Comparison of ENCODE assay signal across 8 cellular contexts in genomic region chr2:18559941-18560796, GRCh38. TPM values are rescaled to one million over a fixed set of nuclear protein-coding genes. Genes with fewer than 3 reads are reported as not detected.
DNase-seq lines count a peak whose midpoint lies in the region; ATAC-seq and TF ChIP-seq lines count a peak whose summit lies in the region.

RDH14 (minus strand) TSS chr2:18560653; CDS start chr2:18560572, 81 bp downstream.

- H3K4me3 ChIP-seq in heart right ventricle (peak within 1 kb of the TSS; percentile 52 to 93 (median 85)), upper lobe of left lung (peak within 1 kb of the TSS; percentile 60 to 88 (median 81))

- peaks cover 0 to 9% (median 0%) of the 10 kb centered on the region in 11 donors for H3K9me3 ChIP-seq in heart right ventricle
- peaks cover 0 to 3% (median 0%) of the 10 kb centered on the region in 4 donors for H3K9me3 ChIP-seq in upper lobe of left lung

- peak in 3 of 4 donors; percentile 51 to 82 (median 79) for TF ChIP-seq POLR2A in upper lobe of left lung (IDR thresholded peaks at IDR 0.05)

- H3K27me3 ChIP-seq in heart right ventricle (no peaks in the 10 kb centered on the region), upper lobe of left lung (no peaks in the 10 kb centered on the region)

- peak; percentile 93 for ATAC-seq in HG02870 (IDR thresholded peaks at IDR 0.05; ENCODE audit: unreplicated experiment)
- ATAC-seq in heart right ventricle, result peak; percentile 96 to 98 (median 98)
- peak; percentile 98 to 99 for ATAC-seq in upper lobe of left lung (ENCODE audit: low FRiP score in 2 of 2)

- H3K27ac ChIP-seq in heart right ventricle (peak within 1 kb of the TSS; percentile 96 to 99 (median 98)), upper lobe of left lung (peak within 1 kb of the TSS; percentile 96 to 99 (median 98))

- DNase-seq in GM13976 (ENCODE audit: low spot score) (peak; percentile 88), NCI-H146 treated with DMSO at 0.1 percent for 48 hours (lab: John Stamatoyannopoulos, UW; ENCODE audit: unreplicated experiment) (peak; percentile 88), amniotic epithelial cell (ENCODE audit: low read depth) (peak; percentile 94), heart right ventricle (peak; percentile 92 to 96), posterior cingulate gyrus (peak; percentile 93 to 99 (median 96)), upper lobe of left lung (peak; percentile 95 to 96)

- no peak for TF ChIP-seq CTCF in GM13976 (IDR thresholded peaks at IDR 0.05; ENCODE audit: borderline replicate concordance, control extremely low read depth, extremely low read depth, insufficient read depth, missing control alignments)
- peak in 1 of 9 donors; percentile 17 for TF ChIP-seq CTCF in heart right ventricle (IDR thresholded peaks at IDR 0.05)
- peak in 1 of 6 experiments; percentile 38 for TF ChIP-seq CTCF in upper lobe of left lung (IDR thresholded peaks at IDR 0.05)

- H3K4me1 ChIP-seq in heart right ventricle (peaks cover 0 to 46% (median 41%) of the 10 kb centered on the region in 9 donors), upper lobe of left lung (peaks cover 19 to 29% (median 25%) of the 10 kb centered on the region in 4 donors)

- intact Hi-C loops in T-helper 1 cell treated with Interleukin-12 subunit alpha and Interleukin-12 subunit beta and Interleukin-4 antibody, amounts not matched to agents 30 ng/mL and 1 ng/mL, for 36 hours (cut with micrococcal nuclease), result loop anchor here (1.0 to 5.0 kb wide), 11 partner anchors 40 to 1791 kb away; partner anchors contain the start of genes GEN1 and TTC32
- intact Hi-C loops in heart right ventricle (cut with DNase I), result loop anchor here in 3 of 10 donors (2.0 to 5.0 kb wide), 2 partner anchors 38 to 39 kb away; no protein-coding TSS in a partner anchor
- intact Hi-C loops in posterior cingulate gyrus (cut with DNase I), result loop anchor here (5.0 kb wide), 1 partner anchor 1342 kb away; the partner anchor contains the start of gene TTC32

- no peak for TF ChIP-seq EP300 in upper lobe of left lung (IDR thresholded peaks at IDR 0.05)

- peaks cover 0 to 23% (median 6%) of the 10 kb centered on the region in 9 donors for H3K36me3 ChIP-seq in heart right ventricle
- peaks cover 0 to 5% (median 5%) of the 10 kb centered on the region in 4 donors for H3K36me3 ChIP-seq in upper lobe of left lung

- 0% methylated on average over 72 to 84 of the region's 84 CpGs for WGBS in heart right ventricle, 2 donors
- 0% methylated on average over 29 to 51 of the region's 84 CpGs for WGBS in upper lobe of left lung, 2 donors

- in situ Hi-C loops in GM13976 (cut with MboI; ENCODE audit: low sequenced_read_pairs, unreplicated experiment), result no loop called here

RNA-seq across cellular contexts. Expression of gene RDH14, which starts in this region (rescaled TPM):
- total RNA-seq in T-helper 1 cell treated with Interleukin-12 subunit alpha and Interleukin-12 subunit beta and Interleukin-4 antibody, amounts not matched to agents 30 ng/mL and 1 ng/mL, for 36 hours, result 12.6 and 14.6 TPM in 2 replicates
- total RNA-seq in heart right ventricle (10 to 100 TPM; 40.8 to 54.8 (median 47.5) TPM), upper lobe of left lung (10 to 100 TPM; 16.2 to 35.2 (median 26.8) TPM)
- polyA plus RNA-seq in heart right ventricle, result 10 to 100 TPM; 25.8 to 35.0 TPM

Comparison
In these comparisons a context has a peak if more than half of its experiments do, and no peak if none do; other contexts are left out.
1. Peak in every context shown above with its lines: DNase-seq, ATAC-seq, H3K4me3 ChIP-seq and H3K27ac ChIP-seq.